ENCODE assay signal across 20 cellular contexts in genomic region chr7:100023526-100023925, GRCh38. TPM values are rescaled to one million over a fixed set of nuclear protein-coding genes. Genes with fewer than 3 reads are reported as not detected.
DNase-seq lines count a peak whose midpoint lies in the region; ATAC-seq and TF ChIP-seq lines count a peak whose summit lies in the region.
"Had no signal": no experiment of that assay in that cellular context is flagged by ENCODE, and none has a peak within 500 bp of the region (broad histone marks: within the 10 kb centered on the region; RNA-seq: fewer than 3 reads in every experiment).

No MANE protein-coding gene starts in this region.

- intact Hi-C loops in natural killer cell (cut with micrococcal nuclease), result no loop called here

- no peaks in the 10 kb centered on the region for H3K9me3 Mint-ChIP-seq in natural killer cell treated with Interleukin-12 subunit alpha and Interleukin-12 subunit beta and Interleukin-15 and Interleukin-18, amount 100 ng/mL, for 72 hours
- no peaks in the 10 kb centered on the region for H3K9me3 Mint-ChIP-seq in natural killer cell
- H3K9me3 Mint-ChIP-seq: activated naive CD4-positive, alpha-beta T cell treated with anti-CD3 and anti-CD28 coated beads, Interleukin-2, amount 10 ng/mL, durations not matched to agents 7 days and 5 days; CD4-positive, alpha-beta memory T cell; endodermal cell; memory B cell; neural progenitor cell had no signal

- WGBS in liver, result 37% methylated on average over 12 of the region's 12 CpGs
- WGBS in upper lobe of left lung, 2 donors, result 91 to 93% methylated on average over 12 of the region's 12 CpGs

- TF ChIP-seq EP300 in upper lobe of left lung (IDR thresholded peaks at IDR 0.05), result no peak

- no peaks in the 10 kb centered on the region for H3K27me3 Mint-ChIP-seq in natural killer cell treated with Interleukin-12 subunit alpha and Interleukin-12 subunit beta and Interleukin-15 and Interleukin-18, amount 100 ng/mL, for 72 hours
- H3K27me3 Mint-ChIP-seq in natural killer cell (ENCODE audit: low read depth in 2 of 2), result no peaks in the 10 kb centered on the region
- H3K27me3 Mint-ChIP-seq: activated CD4-positive, alpha-beta T cell treated with anti-CD3 and anti-CD28 coated beads for 36 hours; activated naive CD4-positive, alpha-beta T cell treated with anti-CD3 and anti-CD28 coated beads, Interleukin-2, amount 10 ng/mL, durations not matched to agents 7 days and 5 days; CD4-positive, alpha-beta memory T cell; memory B cell had no signal

- H3K27ac ChIP-seq in liver (ENCODE audit: low read depth in 1 of 2, low read length in 2 of 2), result peak overlapping the region; percentile 71 to 73
- H3K27ac ChIP-seq in upper lobe of left lung, result no peak overlapping the region
- H3K27ac ChIP-seq: HL-60, neural progenitor cell, tibial artery had no signal

- peaks cover 12 to 26% (median 18%) of the 10 kb centered on the region in 4 donors for H3K36me3 ChIP-seq in liver (ENCODE audit: control insufficient read depth in 4 of 4, insufficient read depth in 3 of 4, low read depth in 1 of 4, low read length in 3 of 4)
- H3K36me3 ChIP-seq in upper lobe of left lung, result peaks cover 9 to 67% (median 38%) of the 10 kb centered on the region in 4 donors

- DNase-seq in natural killer cell treated with Interleukin-12 subunit alpha and Interleukin-12 subunit beta and Interleukin-15 and Interleukin-18, amount 100 ng/mL, for 72 hours (ENCODE audit: low spot score), result no peak
- DNase-seq in natural killer cell (no peak), upper lobe of left lung (no peak), DMS79 treated with DMSO at 0.1 percent for 48 hours (lab: John Stamatoyannopoulos, UW) (no peak), Ammon's horn (ENCODE audit: low spot score) (no peak)
- DNase-seq: activated CD4-positive, alpha-beta T cell treated with anti-CD3 and anti-CD28 coated beads for 36 hours; activated naive CD4-positive, alpha-beta T cell treated with anti-CD3 and anti-CD28 coated beads, Interleukin-2, amount 10 ng/mL, durations not matched to agents 7 days and 5 days; CD4-positive, alpha-beta memory T cell; DMS53; endodermal cell; hippocampal formation; kidney; NCI-H1930 had no signal

- H3K4me3 ChIP-seq in liver (ENCODE audit: low read depth in 1 of 3, low read length in 3 of 3) (peak overlapping the region; percentile 4 to 29 (median 21)), upper lobe of left lung (no peak overlapping the region)
- H3K4me3 ChIP-seq: neural progenitor cell, tibial artery had no signal

- H3K36me3 Mint-ChIP-seq in natural killer cell treated with Interleukin-12 subunit alpha and Interleukin-12 subunit beta and Interleukin-15 and Interleukin-18, amount 100 ng/mL, for 72 hours, result peaks cover 4% of the 10 kb centered on the region
- H3K36me3 Mint-ChIP-seq in natural killer cell, result no peaks in the 10 kb centered on the region

- peak overlapping the region; percentile 15 to 51 for H3K9ac ChIP-seq in liver (ENCODE audit: low read depth in 1 of 2, low read length in 2 of 2)
- H3K9ac ChIP-seq: neural progenitor cell had no signal

- peaks cover 19 to 69% (median 46%) of the 10 kb centered on the region in 4 donors for H3K4me1 ChIP-seq in liver (ENCODE audit: control insufficient read depth in 4 of 4, insufficient read depth in 4 of 4, low read length in 3 of 4)
- peaks cover 7 to 38% (median 14%) of the 10 kb centered on the region in 4 donors for H3K4me1 ChIP-seq in upper lobe of left lung
- H3K4me1 ChIP-seq: neural progenitor cell had no signal

- no peak for TF ChIP-seq CTCF in natural killer cell (IDR thresholded peaks at IDR 0.05)
- TF ChIP-seq CTCF in liver (IDR thresholded peaks at IDR 0.05; ENCODE audit: low read depth, low read length, missing input control), result no peak
- TF ChIP-seq CTCF in upper lobe of left lung (IDR thresholded peaks at IDR 0.05), result no peak

- no peak for TF ChIP-seq POLR2A in upper lobe of left lung (IDR thresholded peaks at IDR 0.05)

- peaks cover 13 to 28% of the 10 kb centered on the region in 2 donors for H3K4me1 Mint-ChIP-seq in natural killer cell treated with Interleukin-12 subunit alpha and Interleukin-12 subunit beta and Interleukin-15 and Interleukin-18, amount 100 ng/mL, for 72 hours (ENCODE audit: low read depth in 2 of 2)
- peaks cover 6 to 7% of the 10 kb centered on the region in 2 donors for H3K4me1 Mint-ChIP-seq in natural killer cell
- H3K4me1 Mint-ChIP-seq: neural progenitor cell had no signal

- no peak for TF ChIP-seq RAD21 in liver (IDR thresholded peaks at IDR 0.05)

- H3K9me3 ChIP-seq in liver (ENCODE audit: control insufficient read depth in 4 of 4, low read length in 3 of 4) (no peaks in the 10 kb centered on the region), upper lobe of left lung (no peaks in the 10 kb centered on the region)
- H3K9me3 ChIP-seq: tibial artery had no signal

- H3K27me3 ChIP-seq in liver (ENCODE audit: control insufficient read depth in 4 of 4, insufficient read depth in 4 of 4, low read length in 3 of 4) (no peaks in the 10 kb centered on the region), upper lobe of left lung (no peaks in the 10 kb centered on the region)
- H3K27me3 ChIP-seq: neural progenitor cell, tibial artery had no signal

- peak overlapping the region; percentile 20 for H3K4me3 Mint-ChIP-seq in natural killer cell treated with Interleukin-12 subunit alpha and Interleukin-12 subunit beta and Interleukin-15 and Interleukin-18, amount 100 ng/mL, for 72 hours
- H3K4me3 Mint-ChIP-seq in natural killer cell, result no peak overlapping the region
- H3K4me3 Mint-ChIP-seq: activated CD4-positive, alpha-beta T cell treated with anti-CD3 and anti-CD28 coated beads for 36 hours; activated naive CD4-positive, alpha-beta T cell treated with anti-CD3 and anti-CD28 coated beads, Interleukin-2, amount 10 ng/mL, durations not matched to agents 7 days and 5 days; CD4-positive, alpha-beta memory T cell; endodermal cell; memory B cell; neural progenitor cell had no signal

- ATAC-seq in natural killer cell treated with Interleukin-12 subunit alpha and Interleukin-12 subunit beta and Interleukin-15 and Interleukin-18, amount 100 ng/mL, for 72 hours, result no peak
- ATAC-seq in natural killer cell (no peak), upper lobe of left lung (ENCODE audit: low FRiP score in 2 of 2) (no peak)
- ATAC-seq: activated CD4-positive, alpha-beta T cell treated with anti-CD3 and anti-CD28 coated beads for 36 hours had no signal

- peak overlapping the region; percentile 76 to 77 for H3K27ac Mint-ChIP-seq in natural killer cell treated with Interleukin-12 subunit alpha and Interleukin-12 subunit beta and Interleukin-15 and Interleukin-18, amount 100 ng/mL, for 72 hours
- no peak overlapping the region for H3K27ac Mint-ChIP-seq in natural killer cell
- H3K27ac Mint-ChIP-seq: endodermal cell, memory B cell, neural progenitor cell had no signal

TF ChIP-seq in liver, 16 proteins besides CTCF, POLR2A, EP300 and RAD21:
- TF ChIP-seq RXRA (IDR thresholded peaks at IDR 0.05) (no peak), TAF1 (conservative IDR thresholded peaks at IDR 0.05) (no peak), ZBTB33 (IDR thresholded peaks at IDR 0.05) (no peak), GABPA (IDR thresholded peaks at IDR 0.05 in 1 of 2, conservative IDR thresholded peaks at IDR 0.05 in 1 of 2) (no peak), FOXA1 (IDR thresholded peaks at IDR 0.05) (no peak)

RNA-seq across cellular contexts. Expression of gene ZKSCAN1, which starts 8.1 kb away (rescaled TPM):
- total RNA-seq in natural killer cell treated with Interleukin-12 subunit alpha and Interleukin-12 subunit beta and Interleukin-15 and Interleukin-18, amount 100 ng/mL, for 72 hours, result 10 to 100 TPM; 64.9 to 70.6 TPM
- total RNA-seq in natural killer cell (10 to 100 TPM; 57.6 to 62.5 (median 60.8) TPM), liver (100 to 1,000 TPM in 1 of 2 donors, 10 to 100 TPM in 1; 20.5 to 117 TPM), upper lobe of left lung (10 to 100 TPM; 19.3 to 50.4 (median 36.9) TPM)
- polyA plus RNA-seq in liver, result 10 to 100 TPM; 11.8 to 39.7 TPM

RNA-seq across cellular contexts. Expression of gene ZSCAN21, which starts 26.0 kb away (rescaled TPM):
- 10 to 100 TPM in 1 of 2 donors, 1 to 10 TPM in 1; 8.7 to 11.0 TPM for total RNA-seq in natural killer cell treated with Interleukin-12 subunit alpha and Interleukin-12 subunit beta and Interleukin-15 and Interleukin-18, amount 100 ng/mL, for 72 hours
- total RNA-seq in natural killer cell (1 to 10 TPM; 6.2 to 8.9 (median 7.2) TPM), liver (1 to 10 TPM; 8.5 to 8.6 TPM), upper lobe of left lung (10 to 100 TPM in 4 of 6 donors, 1 to 10 TPM in 2; 8.6 to 17.8 (median 10.8) TPM)
- 1 to 10 TPM; 4.6 to 5.3 TPM for polyA plus RNA-seq in liver

RNA-seq across cellular contexts. Expression of gene AZGP1, which starts 47.7 kb away (rescaled TPM):
- not detected for total RNA-seq in natural killer cell treated with Interleukin-12 subunit alpha and Interleukin-12 subunit beta and Interleukin-15 and Interleukin-18, amount 100 ng/mL, for 72 hours
- not detected for total RNA-seq in natural killer cell
- total RNA-seq in liver, result 100 to 1,000 TPM in 1 of 2 donors, 10 to 100 TPM in 1; 99.5 to 952 TPM
- polyA plus RNA-seq in liver, result 1,000 to 10,000 TPM; 1,348 to 2,721 TPM
- 10 to 100 TPM in 5 of 6 donors, 1 to 10 TPM in 1; 2.3 to 35.6 (median 28.8) TPM for total RNA-seq in upper lobe of left lung
- total RNA-seq: activated CD4-positive, alpha-beta T cell treated with anti-CD3 and anti-CD28 coated beads for 36 hours; astrocyte; CD4-positive, alpha-beta memory T cell; endodermal cell had no signal
- polyA plus RNA-seq: AG04450; CD4-positive, alpha-beta memory T cell had no signal

RNA-seq across cellular contexts. Expression of gene ZNF3, which starts 58.0 kb away (rescaled TPM):
- total RNA-seq in natural killer cell treated with Interleukin-12 subunit alpha and Interleukin-12 subunit beta and Interleukin-15 and Interleukin-18, amount 100 ng/mL, for 72 hours, result 10 to 100 TPM; 19.6 to 33.6 TPM
- total RNA-seq in natural killer cell, result 10 to 100 TPM; 37.8 to 51.6 (median 49.0) TPM
- total RNA-seq in liver, result 10 to 100 TPM; 14.0 to 18.2 TPM
- 10 to 100 TPM; 10.2 to 10.4 TPM for polyA plus RNA-seq in liver
- total RNA-seq in upper lobe of left lung, result 10 to 100 TPM; 18.4 to 50.3 (median 22.8) TPM

Comparison
In these comparisons a context has a peak if more than half of its experiments do, and no peak if none do; other contexts are left out.
1. H3K27ac Mint-ChIP-seq: peak in natural killer cell treated with Interleukin-12 subunit alpha and Interleukin-12 subunit beta and Interleukin-15 and Interleukin-18, amount 100 ng/mL, for 72 hours (2 of 2); none in natural killer cell (0 of 2).
2. H3K27ac ChIP-seq: peak in liver (2 of 2); none in upper lobe of left lung (0 of 4).
3. H3K4me3 ChIP-seq: peak in liver (3 of 3); none in upper lobe of left lung (0 of 4).